1 cellular context compared by ENCODE assay signal in genomic region chr13:21075303-21076264, GRCh38.
TF ChIP-seq lines count a peak whose summit lies in the region.

No MANE protein-coding gene starts in this region.

TF ChIP-seq in IMR-90, 13 proteins besides CTCF, POLR2A, EP300 and RAD21 (continued from another document):
- TF ChIP-seq, protein P1, sequence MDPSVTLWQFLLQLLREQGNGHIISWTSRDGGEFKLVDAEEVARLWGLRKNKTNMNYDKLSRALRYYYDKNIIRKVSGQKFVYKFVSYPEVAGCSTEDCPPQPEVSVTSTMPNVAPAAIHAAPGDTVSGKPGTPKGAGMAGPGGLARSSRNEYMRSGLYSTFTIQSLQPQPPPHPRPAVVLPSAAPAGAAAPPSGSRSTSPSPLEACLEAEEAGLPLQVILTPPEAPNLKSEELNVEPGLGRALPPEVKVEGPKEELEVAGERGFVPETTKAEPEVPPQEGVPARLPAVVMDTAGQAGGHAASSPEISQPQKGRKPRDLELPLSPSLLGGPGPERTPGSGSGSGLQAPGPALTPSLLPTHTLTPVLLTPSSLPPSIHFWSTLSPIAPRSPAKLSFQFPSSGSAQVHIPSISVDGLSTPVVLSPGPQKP (IDR thresholded peaks at IDR 0.05; ENCODE audit: borderline replicate concordance, low read depth, low read length): no peak
- no peak for TF ChIP-seq USF2 (IDR thresholded peaks at IDR 0.05; ENCODE audit: low read depth, low read length)
- TF ChIP-seq BHLHE40 (IDR thresholded peaks at IDR 0.05; ENCODE audit: low read depth, low read length): no peak
- TF ChIP-seq CEBPB (IDR thresholded peaks at IDR 0.05; ENCODE audit: low read depth, low read length): no peak
- TF ChIP-seq MAFK (IDR thresholded peaks at IDR 0.05; ENCODE audit: low read depth, low read length): no peak
- no peak for TF ChIP-seq MAZ (IDR thresholded peaks at IDR 0.05; ENCODE audit: borderline replicate concordance, low read depth, low read length)
- TF ChIP-seq SMC3 (IDR thresholded peaks at IDR 0.05; ENCODE audit: low read depth, low read length): no peak
- no peak for TF ChIP-seq CHD1 (IDR thresholded peaks at IDR 0.05; ENCODE audit: low read depth, low read length)
- TF ChIP-seq RFX5 (IDR thresholded peaks at IDR 0.05; ENCODE audit: low read depth, low read length): no peak
- TF ChIP-seq FOS (IDR thresholded peaks at IDR 0.05; ENCODE audit: low read depth, low read length): no peak
- no peak for TF ChIP-seq NFE2L2 (IDR thresholded peaks at IDR 0.05; ENCODE audit: low read depth, low read length)
- TF ChIP-seq RCOR1 (IDR thresholded peaks at IDR 0.05; ENCODE audit: insufficient replicate concordance, low read length): no peak
TF ChIP-seq in IMR-90: peak in this region for 0.
